ENCODE assay signal across 12 cellular contexts in genomic region chr6:108166664-108167448, GRCh38. TPM values are rescaled to one million over a fixed set of nuclear protein-coding genes. Genes with fewer than 3 reads are reported as not detected.
DNase-seq lines count a peak whose midpoint lies in the region; TF ChIP-seq lines count a peak whose summit lies in the region.
"Had no signal": no experiment of that assay in that cellular context is flagged by ENCODE, and none has a peak within 500 bp of the region (broad histone marks: within the 10 kb centered on the region; RNA-seq: fewer than 3 reads in every experiment).

No MANE protein-coding gene starts in this region.

- H3K36me3 Mint-ChIP-seq in Caco-2 (ENCODE audit: insufficient read depth, unreplicated experiment) (no peaks in the 10 kb centered on the region), neural crest cell (ENCODE audit: low read depth) (no peaks in the 10 kb centered on the region)
- no peaks in the 10 kb centered on the region for H3K36me3 Mint-ChIP-seq in dendritic cell treated with granulocyte-macrophage colony-stimulating factor and Interleukin-4, amounts not matched to agents 40 ng/mL and 50 ng/mL, for 4 days (ENCODE audit: low read depth)

- intact Hi-C loops in Caco-2 (cut with micrococcal nuclease; ENCODE audit: unreplicated experiment) = no loop called here
- intact Hi-C loops in dendritic cell treated with granulocyte-macrophage colony-stimulating factor and Interleukin-4, amounts not matched to agents 40 ng/mL and 50 ng/mL, for 4 days (cut with micrococcal nuclease) = loop anchor here (5.0 kb wide), 1 partner anchor 50 kb away; no protein-coding TSS in a partner anchor

- DNase-seq in Caco-2 (no peak), neural crest cell (ENCODE audit: low read depth, low spot score) (no peak), Ammon's horn (ENCODE audit: low spot score) (no peak), NCI-H1417 treated with DMSO at 0.1 percent for 48 hours (lab: John Stamatoyannopoulos, UW) (no peak), NCI-H226 (no peak), SIG-M5 treated with dmso at 0.1 percent for 504 hours (lab: John Stamatoyannopoulos, UW; ENCODE audit: unreplicated experiment) (no peak)
- DNase-seq: activated gamma-delta T cell, GOT3, posterior cingulate gyrus had no signal

- H3K9me3 Mint-ChIP-seq in Caco-2 (ENCODE audit: unreplicated experiment) (no peaks in the 10 kb centered on the region), neural crest cell (no peaks in the 10 kb centered on the region)
- H3K9me3 Mint-ChIP-seq in dendritic cell treated with granulocyte-macrophage colony-stimulating factor and Interleukin-4, amounts not matched to agents 40 ng/mL and 50 ng/mL, for 4 days = no peaks in the 10 kb centered on the region

- H3K9ac ChIP-seq in HUES6 (ENCODE audit: low read length) = no peak overlapping the region

- H3K27ac Mint-ChIP-seq in Caco-2 (ENCODE audit: unreplicated experiment) (no peak overlapping the region), neural crest cell (ENCODE audit: unreplicated experiment) (no peak overlapping the region)
- no peak overlapping the region for H3K27ac Mint-ChIP-seq in dendritic cell treated with granulocyte-macrophage colony-stimulating factor and Interleukin-4, amounts not matched to agents 40 ng/mL and 50 ng/mL, for 4 days

- no peaks in the 10 kb centered on the region for H3K9me3 ChIP-seq in Caco-2
- no peaks in the 10 kb centered on the region for H3K9me3 ChIP-seq in HUES6 (ENCODE audit: control insufficient read depth, insufficient read depth, low read depth, low read length)

- H3K36me3 ChIP-seq in Caco-2 (ENCODE audit: control insufficient read depth, insufficient read depth, low read length) (no peaks in the 10 kb centered on the region), HUES6 (ENCODE audit: control insufficient read depth, insufficient read depth, low read length) (no peaks in the 10 kb centered on the region)

- BruUV-seq in Caco-2 (replicated peaks; lab: Mats Ljungman, UMichigan) = no TSS peak

- H3K27ac ChIP-seq in HUES6 (ENCODE audit: low read depth, low read length) = no peak overlapping the region

- no peaks in the 10 kb centered on the region for H3K27me3 ChIP-seq in Caco-2 (replicated peaks; ENCODE audit: control insufficient read depth, insufficient read depth, low read length)
- H3K27me3 ChIP-seq in HUES6 (ENCODE audit: control insufficient read depth, insufficient read depth, low read length) = peaks cover 100% of the 10 kb centered on the region

- H3K4me1 ChIP-seq in Caco-2 = no peaks in the 10 kb centered on the region
- H3K4me1 ChIP-seq in HUES6 (ENCODE audit: control insufficient read depth, insufficient read depth, low read length) = peaks cover 59% of the 10 kb centered on the region

- H3K4me3 Mint-ChIP-seq in Caco-2 (ENCODE audit: unreplicated experiment) (peak overlapping the region; percentile 78), neural crest cell (peak overlapping the region; percentile 47)
- peak overlapping the region; percentile 31 for H3K4me3 Mint-ChIP-seq in dendritic cell treated with granulocyte-macrophage colony-stimulating factor and Interleukin-4, amounts not matched to agents 40 ng/mL and 50 ng/mL, for 4 days

- CTCF ChIA-PET in Caco-2 (lab: Charles Lee) = no interaction called here

- H3K4me3 ChIP-seq in Caco-2 (ENCODE audit: low read depth, low read length) = peak overlapping the region; percentile 50; the same call in 1 of the 2 replicates
- peak overlapping the region; percentile 54 for H3K4me3 ChIP-seq in HUES6 (ENCODE audit: low read depth, low read length)

- TF ChIP-seq CTCF in Caco-2 (IDR thresholded peaks at IDR 0.05; ENCODE audit: insufficient read depth in 1 of 2, low read depth in 1 of 2, low read length in 1 of 2, severe bottlenecking in 1 of 2, unreplicated experiment in 1 of 2) (no peak), neural crest cell (conservative IDR thresholded peaks at IDR 0.05) (no peak)

- POLR2A ChIA-PET in Caco-2 (lab: Charles Lee) = no interaction called here

- peaks cover 3% of the 10 kb centered on the region for H3K27me3 Mint-ChIP-seq in Caco-2 (ENCODE audit: insufficient read depth, unreplicated experiment)
- H3K27me3 Mint-ChIP-seq in dendritic cell treated with granulocyte-macrophage colony-stimulating factor and Interleukin-4, amounts not matched to agents 40 ng/mL and 50 ng/mL, for 4 days = peaks cover 98% of the 10 kb centered on the region
- peaks cover 99% of the 10 kb centered on the region for H3K27me3 Mint-ChIP-seq in neural crest cell (ENCODE audit: low read depth)

- H3K4me1 Mint-ChIP-seq in Caco-2 (ENCODE audit: low read depth, unreplicated experiment) = peaks cover 14% of the 10 kb centered on the region
- peaks cover 72% of the 10 kb centered on the region for H3K4me1 Mint-ChIP-seq in dendritic cell treated with granulocyte-macrophage colony-stimulating factor and Interleukin-4, amounts not matched to agents 40 ng/mL and 50 ng/mL, for 4 days (ENCODE audit: low read depth)
- peaks cover 40% of the 10 kb centered on the region for H3K4me1 Mint-ChIP-seq in neural crest cell

RNA-seq across cellular contexts. Expression of gene NR2E1, which starts 1.0 kb away (rescaled TPM):
- 1.3 and 1.4 TPM in 2 replicates for total RNA-seq in Caco-2 (2022)
- total RNA-seq in neural crest cell = not detected in 2 replicates
- total RNA-seq: epithelial cell of proximal tubule had no signal
